ENCODE assay signal across 1 cellular context in genomic region chr1:159913451-159914192, GRCh38.
TF ChIP-seq lines count a peak whose summit lies in the region.

No MANE protein-coding gene starts in this region.

TF ChIP-seq in HEK293, 187 proteins besides CTCF, POLR2A, EP300 and RAD21 (continued from another document):
- no peak for TF ChIP-seq REPIN1 (tag by site-specific recombination; IDR thresholded peaks at IDR 0.05; ENCODE audit: low read depth)
- 0 out of 2 replicates have a peak, but pooled peaks have one; percentile 20 for TF ChIP-seq ZNF366 (tag by site-specific recombination; conservative IDR thresholded peaks at IDR 0.05)
- 0 out of 2 replicates have a peak, but pooled peaks have one; percentile 48 for TF ChIP-seq PRDM6 (tag by site-specific recombination; IDR thresholded peaks at IDR 0.05)
- TF ChIP-seq GLIS1 (tag by site-specific recombination; IDR thresholded peaks at IDR 0.05), result 0 out of 2 replicates have a peak, but pooled peaks have one; percentile 6
- TF ChIP-seq KLF10 (tag by site-specific recombination; IDR thresholded peaks at IDR 0.05), result peak; percentile 8; the same call in 1 of the 2 replicates
- TF ChIP-seq PATZ1 (tag by site-specific recombination; IDR thresholded peaks at IDR 0.05), result peak; percentile 39
